Comparison of ENCODE assay signal across 22 cellular contexts in genomic region chr7:158789842-158790241, GRCh38.
"Had no signal": no experiment of that assay in that cellular context is flagged by ENCODE, and none has a peak within 500 bp of the region (broad histone marks: within the 10 kb centered on the region; RNA-seq: fewer than 3 reads in every experiment).

No MANE protein-coding gene starts in this region.

- ATAC-seq: activated T-helper 17 cell treated with anti-CD3 and anti-CD28 coated beads, Interleukin-2, amount 50 U/mL, for 72 hours; gastrocnemius medialis; mucosa of descending colon; stimulated activated effector memory CD8-positive, alpha-beta T cell treated with anti-CD3 and anti-CD28 coated beads, Interleukin-12 subunit alpha, Interleukin-12 subunit beta, amount 100 ng/mL, for 72 hours; upper lobe of right lung had no signal

- H3K27me3 ChIP-seq: gastrocnemius medialis, heart left ventricle, ovary, right lobe of liver, stomach, upper lobe of right lung had no signal

- H3K4me1 ChIP-seq: gastrocnemius medialis, right lobe of liver, upper lobe of right lung had no signal

- H3K4me1 Mint-ChIP-seq: activated T-helper 17 cell treated with anti-CD3 and anti-CD28 coated beads, Interleukin-2, amount 50 U/mL, for 72 hours had no signal

- H3K27ac Mint-ChIP-seq: activated CD4-positive, alpha-beta memory T cell treated with anti-CD3 and anti-CD28 coated beads for 36 hours; activated T-helper 17 cell treated with anti-CD3 and anti-CD28 coated beads, Interleukin-2, amount 50 U/mL, for 72 hours; stimulated activated effector memory CD8-positive, alpha-beta T cell treated with anti-CD3 and anti-CD28 coated beads, Interleukin-12 subunit alpha, Interleukin-12 subunit beta, amount 100 ng/mL, for 72 hours had no signal

- H3K4me3 ChIP-seq: coronary artery, gastrocnemius medialis, heart left ventricle, mucosa of descending colon, ovary, right lobe of liver, smooth muscle cell, stomach, upper lobe of right lung had no signal

- H3K27ac ChIP-seq: gastrocnemius medialis, heart left ventricle, ovary, right lobe of liver, stomach, upper lobe of right lung, WERI-Rb-1 had no signal

- H3K9me3 ChIP-seq: gastrocnemius medialis, heart left ventricle, mucosa of descending colon, ovary, right lobe of liver, stomach, upper lobe of right lung had no signal

- H3K9me3 Mint-ChIP-seq: activated CD4-positive, alpha-beta memory T cell treated with anti-CD3 and anti-CD28 coated beads for 36 hours; activated T-helper 17 cell treated with anti-CD3 and anti-CD28 coated beads, Interleukin-2, amount 50 U/mL, for 72 hours; naive B cell; stimulated activated effector memory CD8-positive, alpha-beta T cell treated with anti-CD3 and anti-CD28 coated beads, Interleukin-12 subunit alpha, Interleukin-12 subunit beta, amount 100 ng/mL, for 72 hours had no signal

- FAIRE-seq: endometrium had no signal

- DNase-seq: activated CD4-positive, alpha-beta memory T cell treated with anti-CD3 and anti-CD28 coated beads for 36 hours; activated naive CD4-positive, alpha-beta T cell; aorta; erythroblast; gastrocnemius medialis; heart left ventricle; kidney glomerular epithelial cell; mesenchymal stem cell; mucosa of descending colon; naive B cell; ovary; right lobe of liver; stimulated activated CD4-positive, alpha-beta T cell treated with anti-CD3 and anti-CD28 coated beads, Interleukin-4, amount 100 ng/mL, for 24 hours; stomach; T-helper 2 cell; upper lobe of right lung; WERI-Rb-1 had no signal

- H3K4me2 ChIP-seq: smooth muscle cell had no signal

- H3K36me3 ChIP-seq: ovary had no signal

- H3K4me3 Mint-ChIP-seq: activated CD4-positive, alpha-beta memory T cell treated with anti-CD3 and anti-CD28 coated beads for 36 hours; activated T-helper 17 cell treated with anti-CD3 and anti-CD28 coated beads, Interleukin-2, amount 50 U/mL, for 72 hours; naive B cell; stimulated activated effector memory CD8-positive, alpha-beta T cell treated with anti-CD3 and anti-CD28 coated beads, Interleukin-12 subunit alpha, Interleukin-12 subunit beta, amount 100 ng/mL, for 72 hours had no signal

- H3K27me3 Mint-ChIP-seq: activated CD4-positive, alpha-beta memory T cell treated with anti-CD3 and anti-CD28 coated beads for 36 hours; activated T-helper 17 cell treated with anti-CD3 and anti-CD28 coated beads, Interleukin-2, amount 50 U/mL, for 72 hours; naive B cell had no signal
